In the genomic region with DNA sequence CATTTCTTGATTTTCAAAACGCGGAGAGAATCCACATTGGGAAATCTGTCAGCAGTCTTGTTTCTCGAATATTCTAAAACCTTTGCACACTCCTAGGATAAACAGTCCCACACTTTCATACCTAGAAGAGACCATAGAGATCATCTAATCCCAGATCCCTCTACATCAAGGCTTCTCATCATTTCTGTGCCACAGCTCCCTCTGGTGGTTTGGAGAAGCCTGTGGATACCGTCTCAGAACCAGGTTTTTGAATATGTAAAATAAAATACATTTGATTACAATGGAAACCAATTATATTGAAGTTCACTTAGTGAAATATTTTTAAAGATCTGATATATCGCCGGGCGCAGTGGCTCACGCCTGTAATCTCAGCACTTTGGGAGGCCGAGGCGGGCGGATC, we compare ENCODE assay signal across 8 cellular contexts.
A peak's percentile ranks its signal among the peaks of the same experiment; 100 is the strongest.
DNase-seq lines count a peak whose midpoint lies in the region; ATAC-seq and TF ChIP-seq lines count a peak whose summit lies in the region.

No MANE protein-coding gene starts in this region.

- peak; percentile 10 for TF ChIP-seq CTCF in parathyroid adenoma (IDR thresholded peaks at IDR 0.05)

- no peaks in the 10 kb centered on the region for H3K4me1 ChIP-seq in parathyroid adenoma

- H3K4me2 ChIP-seq in parathyroid adenoma (ENCODE audit: low read length), result no peak overlapping the region

- no peaks in the 10 kb centered on the region for H3K36me3 Mint-ChIP-seq in T-helper 17 cell (ENCODE audit: low read depth)

- ATAC-seq in HG02763 (IDR thresholded peaks at IDR 0.05; ENCODE audit: unreplicated experiment) (no peak), GM21526 (IDR thresholded peaks at IDR 0.05; ENCODE audit: low FRiP score, unreplicated experiment) (no peak), T-helper 17 cell (no peak)

- no peak overlapping the region for H2AFZ ChIP-seq in parathyroid adenoma

- H3K36me3 ChIP-seq in parathyroid adenoma (ENCODE audit: control insufficient read depth, insufficient read depth, low read length), result no peaks in the 10 kb centered on the region

- no peak overlapping the region for H3K9ac ChIP-seq in parathyroid adenoma

- H3K27ac ChIP-seq in parathyroid adenoma, result no peak overlapping the region

- no peaks in the 10 kb centered on the region for H3K27me3 ChIP-seq in parathyroid adenoma (ENCODE audit: control insufficient read depth, insufficient read depth, low read length)

- DNase-seq in NCI-H748 (lab: John Stamatoyannopoulos, UW; ENCODE audit: unreplicated experiment) (peak; percentile 20), NCI-H748 treated with DMSO at 0.1 percent for 48 hours (lab: John Stamatoyannopoulos, UW) (no peak), NAMALWA (ENCODE audit: low spot score) (peak; percentile 69), cerebellum (ENCODE audit: low spot score) (peak; percentile 5), T-helper 17 cell (no peak)

- H3K27ac Mint-ChIP-seq in T-helper 17 cell, result no peak overlapping the region

- H3K4me3 Mint-ChIP-seq in T-helper 17 cell, result no peak overlapping the region

- H3K9me3 ChIP-seq in parathyroid adenoma (ENCODE audit: control insufficient read depth, low read length), result no peaks in the 10 kb centered on the region
- no peaks in the 10 kb centered on the region for H3K9me3 ChIP-seq in T-helper 17 cell (ENCODE audit: control insufficient read depth, low read length, poor library complexity, severe bottlenecking)

- no peaks in the 10 kb centered on the region for H3K79me2 ChIP-seq in parathyroid adenoma

- no peak overlapping the region for H3K4me3 ChIP-seq in parathyroid adenoma (ENCODE audit: low read depth, low read length)

- peaks cover 26% of the 10 kb centered on the region for H3K27me3 Mint-ChIP-seq in T-helper 17 cell

- H3K4me1 Mint-ChIP-seq in T-helper 17 cell, result no peaks in the 10 kb centered on the region

Comparison
In these comparisons a context has a peak if more than half of its experiments do, and no peak if none do; other contexts are left out.
1. DNase-seq: peak in NCI-H748 (single experiment), NAMALWA (single experiment) and cerebellum (single experiment); none in NCI-H748 treated with DMSO at 0.1 percent for 48 hours (single experiment) and T-helper 17 cell (0 of 3).